1 cellular context compared by ENCODE assay signal in the genomic region with DNA sequence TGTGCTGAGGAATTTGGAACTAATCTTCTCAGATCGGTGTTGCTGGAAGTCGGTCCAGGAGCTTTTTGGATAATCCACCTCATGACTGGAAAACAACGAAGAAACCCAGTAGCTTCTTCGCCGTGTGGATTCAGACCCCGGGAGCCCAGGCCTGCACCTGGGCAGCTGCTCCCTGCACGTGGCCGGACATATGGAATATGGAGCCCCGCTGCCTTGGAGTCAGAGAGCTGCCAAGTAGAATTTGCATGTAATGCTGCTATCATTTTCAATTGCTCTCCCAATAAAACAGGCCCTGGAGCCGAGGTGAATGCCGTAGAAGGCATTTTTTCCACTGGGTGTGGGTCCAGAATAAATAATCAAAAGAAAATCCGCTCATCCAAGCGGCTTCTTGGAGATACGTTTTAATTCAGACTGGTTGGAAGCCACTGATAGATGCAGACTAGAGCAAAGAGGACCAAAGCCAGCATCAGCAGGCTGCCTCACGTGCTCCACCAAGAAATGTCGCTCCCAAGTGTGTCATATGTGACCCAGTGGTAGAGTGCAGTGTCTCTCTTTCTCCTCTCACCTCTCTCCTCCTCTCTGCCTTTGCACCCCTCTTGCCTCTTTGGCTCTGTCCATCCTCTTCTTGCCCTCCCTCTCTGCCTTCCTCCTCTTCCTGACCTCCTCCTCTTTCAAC.
TF ChIP-seq lines count a peak whose summit lies in the region.

No MANE protein-coding gene starts in this region.

TF ChIP-seq in HepG2, 621 proteins besides CTCF, POLR2A, EP300 and RAD21 (continued from another document):
- TF ChIP-seq, protein P1, sequence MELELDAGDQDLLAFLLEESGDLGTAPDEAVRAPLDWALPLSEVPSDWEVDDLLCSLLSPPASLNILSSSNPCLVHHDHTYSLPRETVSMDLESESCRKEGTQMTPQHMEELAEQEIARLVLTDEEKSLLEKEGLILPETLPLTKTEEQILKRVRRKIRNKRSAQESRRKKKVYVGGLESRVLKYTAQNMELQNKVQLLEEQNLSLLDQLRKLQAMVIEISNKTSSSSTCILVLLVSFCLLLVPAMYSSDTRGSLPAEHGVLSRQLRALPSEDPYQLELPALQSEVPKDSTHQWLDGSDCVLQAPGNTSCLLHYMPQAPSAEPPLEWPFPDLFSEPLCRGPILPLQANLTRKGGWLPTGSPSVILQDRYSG (CRISPR knock-in tag; IDR thresholded peaks at IDR 0.05): no peak
